Comparison of ENCODE assay signal across 12 cellular contexts in the genomic region with DNA sequence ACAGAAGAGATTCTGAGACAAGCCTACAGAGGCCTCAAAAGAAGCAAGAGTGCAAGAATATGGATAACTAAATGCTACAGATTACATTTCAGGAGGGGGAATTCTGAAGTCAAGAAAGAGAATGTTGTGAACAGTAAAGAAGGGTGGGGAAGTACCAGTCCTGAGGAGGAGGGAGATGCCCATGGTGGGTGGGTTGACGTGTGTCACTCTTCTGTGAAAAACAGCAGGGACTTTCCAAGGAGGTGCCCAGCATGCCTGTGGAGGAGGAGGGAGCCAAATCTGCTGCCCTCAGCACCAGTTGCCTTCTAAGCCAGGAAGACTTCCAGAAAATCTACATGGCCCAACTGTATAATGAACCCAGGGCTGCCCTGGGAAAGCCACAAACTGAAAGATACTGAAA.
DNase-seq lines count a peak whose midpoint lies in the region; ATAC-seq and TF ChIP-seq lines count a peak whose summit lies in the region.
"Had no signal": no experiment of that assay in that cellular context is flagged by ENCODE, and none has a peak within 500 bp of the region (broad histone marks: within the 10 kb centered on the region; RNA-seq: fewer than 3 reads in every experiment).

No MANE protein-coding gene starts in this region.

- CTCF ChIA-PET in Calu3 (lab: Charles Lee) = no interaction called here

- H3K4me1 Mint-ChIP-seq in Calu3 (ENCODE audit: low read depth, unreplicated experiment) = no peaks in the 10 kb centered on the region

- intact Hi-C loops in dorsolateral prefrontal cortex (cut with DNase I) = no loop called here
- intact Hi-C loops in Calu3 (cut with micrococcal nuclease; ENCODE audit: unreplicated experiment) = no loop called here

- ATAC-seq in GM18858 (IDR thresholded peaks at IDR 0.05; ENCODE audit: unreplicated experiment) (peak; percentile 95), GM21360 (IDR thresholded peaks at IDR 0.05; ENCODE audit: unreplicated experiment) (peak; percentile 75), HG03354 (IDR thresholded peaks at IDR 0.05; ENCODE audit: poor library complexity, severe bottlenecking, unreplicated experiment) (peak; percentile 74)
- ATAC-seq: sciatic nerve had no signal

- TF ChIP-seq CTCF in dorsolateral prefrontal cortex (IDR thresholded peaks at IDR 0.05 in 54 of 56, conservative IDR thresholded peaks at IDR 0.05 in 2 of 56; ENCODE audit: low read depth in 1 of 56, partially characterized antibody in 56 of 56) (no peak), Calu3 (IDR thresholded peaks at IDR 0.05; ENCODE audit: unreplicated experiment) (no peak)

- H3K4me3 ChIP-seq in dorsolateral prefrontal cortex = no peak overlapping the region

- no peaks in the 10 kb centered on the region for H3K9me3 Mint-ChIP-seq in Calu3 (ENCODE audit: low read depth, unreplicated experiment)

- H3K27me3 Mint-ChIP-seq in Calu3 (ENCODE audit: unreplicated experiment) = peaks cover 13% of the 10 kb centered on the region

- H3K27me3 ChIP-seq in dorsolateral prefrontal cortex = no peaks in the 10 kb centered on the region

- no peak overlapping the region for H3K27ac Mint-ChIP-seq in Calu3 (ENCODE audit: unreplicated experiment)

- H3K36me3 Mint-ChIP-seq in Calu3 (ENCODE audit: insufficient read depth, unreplicated experiment) = no peaks in the 10 kb centered on the region

- peak; percentile 1 to 4 for DNase-seq in stimulated activated CD4-positive, alpha-beta T cell treated with anti-CD3 and anti-CD28 coated beads, Interleukin-15, amount 100 ng/mL, for 48 hours (ENCODE audit: low read depth in 2 of 2)
- no peak for DNase-seq in H4 (ENCODE audit: low spot score)
- no peak for DNase-seq in dorsolateral prefrontal cortex
- DNase-seq in Calu3 = no peak
- DNase-seq in NCI-H510A treated with DMSO at 0.1 percent for 48 hours (lab: John Stamatoyannopoulos, UW) = no peak
- DNase-seq: midbrain, NCI-H1417 treated with DMSO at 0.1 percent for 48 hours, T-helper 9 cell had no signal

- peak overlapping the region in 4 of 59 donors; percentile 9 to 33 (median 26) for H3K27ac ChIP-seq in dorsolateral prefrontal cortex

- H3K4me3 Mint-ChIP-seq in Calu3 (ENCODE audit: low read depth, unreplicated experiment) = no peak overlapping the region

- BruUV-seq in Calu3 (replicated peaks; lab: Mats Ljungman, UMichigan) = no TSS peak

Comparison
In these comparisons a context has a peak if more than half of its experiments do, and no peak if none do; other contexts are left out.
1. DNase-seq: peak in stimulated activated CD4-positive, alpha-beta T cell treated with anti-CD3 and anti-CD28 coated beads, Interleukin-15, amount 100 ng/mL, for 48 hours (2 of 2); none in H4 (single experiment), dorsolateral prefrontal cortex (0 of 10), Calu3 (single experiment) and NCI-H510A treated with DMSO at 0.1 percent for 48 hours (single experiment).
2. Peak in every context shown above with its lines, with median percentiles within 50 percentile points of each other: ATAC-seq.